In the genomic region with DNA sequence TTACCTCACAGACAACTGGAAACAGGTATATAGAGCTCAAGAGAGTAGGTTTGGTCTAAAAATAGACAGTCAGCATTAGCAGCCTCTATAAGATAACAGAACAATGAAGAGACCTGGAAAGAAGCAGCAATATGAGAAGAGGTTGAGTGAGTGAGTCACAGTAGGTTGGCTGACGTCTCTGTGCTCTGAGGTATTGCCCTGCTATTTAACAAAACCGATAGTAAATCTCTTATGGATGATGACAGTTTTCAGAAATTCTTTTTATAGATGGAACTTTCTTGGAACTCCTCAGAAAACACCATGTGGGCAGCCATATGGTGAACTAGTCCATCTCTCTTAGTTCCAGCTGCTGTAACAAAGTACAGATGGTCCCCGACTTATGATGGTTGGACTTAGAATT, we compare ENCODE assay signal across 27 cellular contexts.
DNase-seq lines count a peak whose midpoint lies in the region; ATAC-seq and TF ChIP-seq lines count a peak whose summit lies in the region.
"Had no signal": no experiment of that assay in that cellular context is flagged by ENCODE, and none has a peak within 500 bp of the region (broad histone marks: within the 10 kb centered on the region; RNA-seq: fewer than 3 reads in every experiment).

No MANE protein-coding gene starts in this region.

- ATAC-seq in foreskin keratinocyte (peak; percentile 93), HG03469 (IDR thresholded peaks at IDR 0.05; ENCODE audit: unreplicated experiment) (no peak), HG03196 (IDR thresholded peaks at IDR 0.05; ENCODE audit: unreplicated experiment) (no peak)
- ATAC-seq: effector memory CD8-positive, alpha-beta T cell; esophagus mucosa; right lobe of liver; upper lobe of right lung had no signal

- DNase-seq in EH (ENCODE audit: low read depth) (peak; percentile 7), MG63 (peak; percentile 2), amniotic epithelial cell (ENCODE audit: low read depth) (peak; percentile 5), foreskin keratinocyte (peak; percentile 66 to 82), NCI-H2196 treated with DMSO at 0.1 percent for 48 hours (lab: John Stamatoyannopoulos, UW; ENCODE audit: unreplicated experiment) (no peak)
- DNase-seq: activated CD4-positive, alpha-beta T cell treated with anti-CD3 and anti-CD28 coated beads, Interleukin-2, amount 50 U/mL, for 4 hours; activated CD8-positive, alpha-beta memory T cell treated with anti-CD3 and anti-CD28 coated beads, Interleukin-2, amount 50 U/mL, for 4 hours; activated naive CD4-positive, alpha-beta T cell treated with anti-CD3 and anti-CD28 coated beads, Interleukin-2, amount 10 ng/mL, durations not matched to agents 7 days and 5 days; cortex of kidney; effector memory CD8-positive, alpha-beta T cell; HFFc6; IMR-90; left ventricle myocardium inferior; naive B cell; NCI-H1105; NCI-H2081; Peyer's patch; right lobe of liver; SJCRH30; stimulated activated CD4-positive, alpha-beta T cell treated with anti-CD3 and anti-CD28 coated beads, Interleukin-2, amount 100 ng/mL, for 48 hours; T-helper 1 cell; upper lobe of right lung had no signal

- no peaks in the 10 kb centered on the region for H3K9me3 ChIP-seq in MG63
- H3K9me3 ChIP-seq: neutrophil, Peyer's patch, right lobe of liver, SJCRH30, upper lobe of right lung had no signal

- H3K27ac ChIP-seq in foreskin keratinocyte: no peak overlapping the region
- H3K27ac ChIP-seq: C4-2B, left ventricle myocardium inferior, neutrophil, Peyer's patch, right lobe of liver, SJCRH30, upper lobe of right lung had no signal

- H3K4me1 ChIP-seq in foreskin keratinocyte: peaks cover 7% of the 10 kb centered on the region
- H3K4me1 ChIP-seq: left ventricle myocardium inferior, Peyer's patch, right lobe of liver, SJCRH30, upper lobe of right lung had no signal

- H3K36me3 ChIP-seq in MG63: no peaks in the 10 kb centered on the region
- H3K36me3 ChIP-seq: left ventricle myocardium inferior, neutrophil, Peyer's patch, right lobe of liver, SJCRH30, upper lobe of right lung had no signal

- TF ChIP-seq CTCF in foreskin keratinocyte (conservative IDR thresholded peaks at IDR 0.05): no peak

- H3K4me3 ChIP-seq in MG63: no peak overlapping the region
- H3K4me3 ChIP-seq: left ventricle myocardium inferior, Peyer's patch, right lobe of liver, SJCRH30, upper lobe of right lung had no signal

- H3K27me3 ChIP-seq in MG63 (no peaks in the 10 kb centered on the region), foreskin keratinocyte (no peaks in the 10 kb centered on the region)
- H3K27me3 ChIP-seq: Peyer's patch, right lobe of liver, SJCRH30, upper lobe of right lung had no signal
